In the genomic region with DNA sequence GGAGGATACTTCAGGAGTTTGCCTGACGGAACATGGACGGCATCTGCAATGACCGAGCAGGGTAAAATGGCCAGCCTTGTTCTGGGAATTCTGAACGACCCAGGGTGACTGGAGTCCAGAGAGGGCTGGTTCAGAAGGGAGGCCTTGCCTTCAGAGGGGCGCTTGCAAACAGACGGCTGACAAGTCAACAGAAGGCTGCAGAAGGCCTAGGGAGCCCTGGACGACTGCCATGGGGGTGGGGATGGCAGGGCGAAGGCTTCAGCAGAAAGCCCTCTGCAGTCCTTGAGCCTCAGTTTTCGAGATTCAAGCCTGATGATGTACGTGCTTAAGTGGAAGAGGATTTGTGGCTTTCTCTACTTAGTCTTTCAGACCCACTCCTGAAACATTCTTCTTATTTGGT, we compare ENCODE assay signal across 23 cellular contexts.
"Had no signal": no experiment of that assay in that cellular context is flagged by ENCODE, and none has a peak within 500 bp of the region (broad histone marks: within the 10 kb centered on the region; RNA-seq: fewer than 3 reads in every experiment).

No MANE protein-coding gene starts in this region.

- H3K9me3 ChIP-seq: esophagus squamous epithelium, heart right ventricle, stomach, thyroid gland, vagina had no signal

- H3K9me3 Mint-ChIP-seq: memory B cell; nephron; neural progenitor cell; stimulated activated effector memory CD8-positive, alpha-beta T cell treated with anti-CD3 and anti-CD28 coated beads, Interleukin-12 subunit alpha, Interleukin-12 subunit beta, amount 100 ng/mL, for 72 hours had no signal

- H3K4me1 Mint-ChIP-seq: memory B cell; stimulated activated effector memory CD8-positive, alpha-beta T cell treated with anti-CD3 and anti-CD28 coated beads, Interleukin-12 subunit alpha, Interleukin-12 subunit beta, amount 100 ng/mL, for 72 hours had no signal

- H3K4me3 Mint-ChIP-seq: memory B cell; nephron; neural progenitor cell; stimulated activated effector memory CD8-positive, alpha-beta T cell treated with anti-CD3 and anti-CD28 coated beads, Interleukin-12 subunit alpha, Interleukin-12 subunit beta, amount 100 ng/mL, for 72 hours had no signal

- H3K4me1 ChIP-seq: neural progenitor cell, stomach, thyroid gland, vagina had no signal

- H3K36me3 ChIP-seq: esophagus squamous epithelium, heart right ventricle, neural progenitor cell, stomach, thyroid gland, vagina had no signal

- H3K27ac ChIP-seq: esophagus squamous epithelium, heart right ventricle, neural progenitor cell, parathyroid adenoma, stomach, thyroid gland, vagina had no signal

- H3K4me3 ChIP-seq: esophagus squamous epithelium, heart right ventricle, lung, neural progenitor cell, smooth muscle cell, stomach, thyroid gland, vagina had no signal

- H3K27ac Mint-ChIP-seq: memory B cell; neural progenitor cell; progenitor cell of endocrine pancreas; stimulated activated effector memory CD8-positive, alpha-beta T cell treated with anti-CD3 and anti-CD28 coated beads, Interleukin-12 subunit alpha, Interleukin-12 subunit beta, amount 100 ng/mL, for 72 hours had no signal

- H3K36me3 Mint-ChIP-seq: neural progenitor cell; stimulated activated effector memory CD8-positive, alpha-beta T cell treated with anti-CD3 and anti-CD28 coated beads, Interleukin-12 subunit alpha, Interleukin-12 subunit beta, amount 100 ng/mL, for 72 hours had no signal

- H3K27me3 ChIP-seq: neural progenitor cell, thyroid gland, vagina had no signal

- DNase-seq: cortex of kidney; effector memory CD8-positive, alpha-beta T cell; erythroblast; esophagus squamous epithelium; foreskin melanocyte; glutamatergic neuron; heart right ventricle; hippocampal formation; stimulated activated CD4-positive, alpha-beta T cell treated with anti-CD3 and anti-CD28 coated beads, Interleukin-2, amount 100 ng/mL, for 24 hours; stimulated activated CD4-positive, alpha-beta T cell treated with anti-CD3 and anti-CD28 coated beads, Interleukin-4, amount 100 ng/mL, for 24 hours; stimulated activated naive CD4-positive, alpha-beta T cell treated with Interleukin-2 at 50 U/mL for 16 hours; stomach; thyroid gland; trophoblast cell had no signal
